8 cellular contexts compared by ENCODE assay signal in the genomic region with DNA sequence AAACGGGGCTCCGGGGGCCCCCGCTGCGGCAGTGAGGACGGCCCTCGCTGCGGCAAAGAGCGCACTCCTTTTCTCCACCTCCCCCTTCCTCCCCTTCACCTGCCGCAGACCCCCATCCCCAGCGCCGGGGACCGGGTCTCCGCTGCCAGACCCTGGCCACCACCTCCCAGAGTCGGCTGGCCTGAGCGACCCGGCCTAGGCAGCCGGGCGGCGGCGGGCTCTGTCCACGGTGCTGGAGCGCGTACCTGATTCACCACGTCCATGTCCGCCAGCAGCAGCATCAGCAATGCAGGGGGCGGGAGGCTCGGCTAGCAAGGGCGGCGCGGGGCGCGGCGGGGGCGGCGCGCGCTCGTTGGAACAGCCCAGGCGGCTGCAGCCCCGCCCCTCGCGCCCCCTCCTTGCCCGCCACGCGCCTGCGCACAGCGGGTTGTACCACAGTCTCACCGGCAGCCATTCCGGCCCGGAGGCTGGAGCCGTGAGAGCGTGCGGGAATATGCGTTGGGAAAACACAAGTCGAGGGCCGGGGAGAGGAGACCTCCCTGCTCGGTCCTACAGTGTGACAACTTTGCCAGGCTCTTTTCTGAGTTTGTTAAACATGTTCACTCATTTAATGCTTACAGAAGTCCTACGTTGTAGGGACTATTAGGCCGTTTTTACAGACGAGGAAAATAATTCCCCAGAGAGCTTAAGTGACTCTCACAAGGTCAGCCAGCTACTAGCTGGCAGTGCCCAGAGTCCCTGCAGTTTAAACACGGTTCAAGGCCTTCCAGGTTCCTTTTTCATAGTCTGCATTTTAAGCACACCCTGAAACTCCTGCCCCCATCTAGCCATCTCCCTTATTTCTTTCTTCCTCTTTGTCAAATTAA. TPM values are rescaled to one million over a fixed set of nuclear protein-coding genes. Genes with fewer than 3 reads are reported as not detected.
DNase-seq lines count a peak whose midpoint lies in the region; ATAC-seq and TF ChIP-seq lines count a peak whose summit lies in the region.

A gene (minus strand): TSS at position 288 of the 866 bp plus-strand sequence. CDS start 7 bp downstream, at position 281.

- ATAC-seq in GM19324 (IDR thresholded peaks at IDR 0.05; ENCODE audit: low FRiP score, unreplicated experiment), result peak; percentile 78
- peak; percentile 96 for ATAC-seq in HG03460 (IDR thresholded peaks at IDR 0.05; ENCODE audit: unreplicated experiment)
- peak; percentile 99 for ATAC-seq in activated CD8-positive, alpha-beta T cell treated with anti-CD3 and anti-CD28 coated beads for 36 hours

- intact Hi-C loops in CD14-positive monocyte (cut with micrococcal nuclease), result loop anchor here in 1 of 2 donors (5.0 kb wide), 1 partner anchor 37 kb away; a partner anchor contains a TSS
- intact Hi-C loops in activated CD8-positive, alpha-beta T cell treated with anti-CD3 and anti-CD28 coated beads for 36 hours (cut with micrococcal nuclease), result no loop called here

- no peaks in the 10 kb centered on the region for H3K36me3 ChIP-seq in duodenal mucosa (ENCODE audit: control insufficient read depth in 1 of 2, insufficient read depth in 2 of 2, low read length in 2 of 2)

- no peaks in the 10 kb centered on the region for H3K27me3 ChIP-seq in duodenal mucosa (ENCODE audit: control insufficient read depth in 1 of 2, insufficient read depth in 2 of 2, low read length in 2 of 2)

- H3K27ac Mint-ChIP-seq in CD14-positive monocyte, result peak within 1 kb of the TSS in 3 of 7 donors; percentile 20 to 55 (median 22)
- H3K27ac Mint-ChIP-seq in activated CD8-positive, alpha-beta T cell treated with anti-CD3 and anti-CD28 coated beads for 36 hours, result peak within 1 kb of the TSS; percentile 67

- no peak within 1 kb of the TSS for H3K27ac ChIP-seq in duodenal mucosa (ENCODE audit: low read depth, low read length)

- CTCF ChIA-PET in activated CD8-positive, alpha-beta T cell treated with anti-CD3 and anti-CD28 coated beads for 36 hours (lab: Charles Lee), result interaction anchor here (1.0 kb wide), 1 partner anchor 9 kb away, joined by 3 read pairs; no protein-coding TSS in a partner anchor

- H3K36me3 Mint-ChIP-seq in CD14-positive monocyte, result no peaks in the 10 kb centered on the region
- no peaks in the 10 kb centered on the region for H3K36me3 Mint-ChIP-seq in activated CD8-positive, alpha-beta T cell treated with anti-CD3 and anti-CD28 coated beads for 36 hours (ENCODE audit: low read depth)

- no peak for TF ChIP-seq CTCF in CD14-positive monocyte (IDR thresholded peaks at IDR 0.05)
- TF ChIP-seq CTCF in activated CD8-positive, alpha-beta T cell treated with anti-CD3 and anti-CD28 coated beads for 36 hours (IDR thresholded peaks at IDR 0.05), result no peak

- peaks cover 9 to 22% (median 12%) of the 10 kb centered on the region in 3 donors for H3K27me3 Mint-ChIP-seq in CD14-positive monocyte (ENCODE audit: low read depth in 3 of 3)
- no peaks in the 10 kb centered on the region for H3K27me3 Mint-ChIP-seq in activated CD8-positive, alpha-beta T cell treated with anti-CD3 and anti-CD28 coated beads for 36 hours

- DNase-seq in CD14-positive monocyte (ENCODE audit: low spot score) (peak; percentile 85), NCI-H748 treated with DMSO at 0.1 percent for 48 hours (lab: John Stamatoyannopoulos, UW) (peak; percentile 53), medulla oblongata (ENCODE audit: extremely low spot score) (peak; percentile 78)
- DNase-seq in activated CD8-positive, alpha-beta T cell treated with anti-CD3 and anti-CD28 coated beads for 36 hours, result peak; percentile 92
- DNase-seq in stimulated activated CD4-positive, alpha-beta T cell treated with anti-CD3 and anti-CD28 coated beads, TNF-alpha, amount 100 ng/mL, for 48 hours (ENCODE audit: low read depth in 3 of 3), result peak; percentile 71 to 83 (median 82)

- POLR2A ChIA-PET in activated CD8-positive, alpha-beta T cell treated with anti-CD3 and anti-CD28 coated beads for 36 hours (lab: Charles Lee), result interaction anchor here (0.6 to 0.9 kb wide), 3 partner anchors 10 to 77 kb away, joined by 3 to 4 read pairs (median 3); no protein-coding TSS in a partner anchor

- H3K4me1 Mint-ChIP-seq in CD14-positive monocyte, result peaks cover 10% of the 10 kb centered on the region
- H3K4me1 Mint-ChIP-seq in activated CD8-positive, alpha-beta T cell treated with anti-CD3 and anti-CD28 coated beads for 36 hours (ENCODE audit: low read depth), result peaks cover 18% of the 10 kb centered on the region

- H3K4me3 Mint-ChIP-seq in CD14-positive monocyte, result peak within 1 kb of the TSS; percentile 67 to 70
- H3K4me3 Mint-ChIP-seq in activated CD8-positive, alpha-beta T cell treated with anti-CD3 and anti-CD28 coated beads for 36 hours, result peak within 1 kb of the TSS; percentile 54

- peak within 1 kb of the TSS; percentile 54 to 58 for H3K4me3 ChIP-seq in duodenal mucosa (ENCODE audit: low read depth in 1 of 2, low read length in 2 of 2)

- H3K4me1 ChIP-seq in duodenal mucosa (ENCODE audit: control insufficient read depth in 1 of 2, insufficient read depth in 2 of 2, low read length in 2 of 2), result peaks cover 3 to 4% of the 10 kb centered on the region in 2 donors

- peak within 1 kb of the TSS; percentile 48 to 54 for H3K9ac ChIP-seq in duodenal mucosa (ENCODE audit: low read depth in 1 of 2, low read length in 2 of 2)

- peaks cover 0 to 2% (median 0%) of the 10 kb centered on the region in 7 donors for H3K9me3 Mint-ChIP-seq in CD14-positive monocyte
- H3K9me3 Mint-ChIP-seq in activated CD8-positive, alpha-beta T cell treated with anti-CD3 and anti-CD28 coated beads for 36 hours, result no peaks in the 10 kb centered on the region

- H3K9me3 ChIP-seq in duodenal mucosa (ENCODE audit: control insufficient read depth in 1 of 2, low read length in 2 of 2), result no peaks in the 10 kb centered on the region

RNA-seq across cellular contexts. Expression of the gene that starts here (rescaled TPM):
- polyA plus RNA-seq in CD14-positive monocyte, result under 1 TPM; 0.27 to 0.68 TPM
- total RNA-seq in activated CD8-positive, alpha-beta T cell treated with anti-CD3 and anti-CD28 coated beads for 36 hours, result 10 to 100 TPM; 10.2 to 11.4 TPM

Comparison
In these comparisons a context has a peak if more than half of its experiments do, and no peak if none do; other contexts are left out.
1. Peak in DNase-seq in CD14-positive monocyte; RNA of the gene not detected or under 1 TPM.